In the genomic region with DNA sequence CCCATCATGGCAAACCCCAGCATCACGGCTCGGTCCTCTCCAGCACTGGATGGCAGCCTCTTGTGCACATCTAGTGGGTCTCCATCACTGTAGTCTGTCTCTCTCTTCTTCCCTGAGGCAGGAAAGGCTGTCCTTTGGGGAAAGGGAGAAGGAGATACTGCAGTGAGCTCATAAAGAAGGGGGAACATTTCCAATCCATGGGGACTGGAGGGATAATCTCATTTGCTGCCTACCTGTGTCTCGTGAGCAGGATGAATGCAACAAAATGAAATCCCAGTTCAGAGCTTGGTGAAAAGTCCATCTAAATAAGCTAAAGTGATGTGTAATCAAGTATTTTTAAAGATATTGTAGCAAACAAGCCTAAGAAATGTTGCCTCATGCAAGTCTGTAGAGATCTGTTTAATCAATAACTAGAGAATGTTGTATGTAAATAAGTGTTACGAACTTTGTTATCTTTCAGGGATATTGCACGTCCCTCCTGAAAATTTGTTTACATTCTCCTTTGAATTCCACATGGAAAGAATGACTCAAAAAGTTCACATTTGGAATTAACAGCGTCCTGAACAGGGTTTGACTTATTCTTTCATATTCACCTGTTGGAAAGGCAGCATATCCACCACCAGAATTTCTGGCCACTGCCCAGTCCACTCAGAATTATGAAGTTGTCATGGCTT, we compare ENCODE assay signal across 1 cellular context.
TF ChIP-seq lines count a peak whose summit lies in the region.

A gene with protein sequence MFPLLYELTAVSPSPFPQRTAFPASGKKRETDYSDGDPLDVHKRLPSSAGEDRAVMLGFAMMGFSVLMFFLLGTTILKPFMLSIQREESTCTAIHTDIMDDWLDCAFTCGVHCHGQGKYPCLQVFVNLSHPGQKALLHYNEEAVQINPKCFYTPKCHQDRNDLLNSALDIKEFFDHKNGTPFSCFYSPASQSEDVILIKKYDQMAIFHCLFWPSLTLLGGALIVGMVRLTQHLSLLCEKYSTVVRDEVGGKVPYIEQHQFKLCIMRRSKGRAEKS (minus strand): TSS at position 312 of the 674 bp plus-strand sequence. CDS start 124 bp downstream, at position 188.

TF ChIP-seq in HepG2, 621 proteins besides CTCF, POLR2A, EP300 and RAD21 (continued from another document and continues in another):
- TF ChIP-seq, protein P1, sequence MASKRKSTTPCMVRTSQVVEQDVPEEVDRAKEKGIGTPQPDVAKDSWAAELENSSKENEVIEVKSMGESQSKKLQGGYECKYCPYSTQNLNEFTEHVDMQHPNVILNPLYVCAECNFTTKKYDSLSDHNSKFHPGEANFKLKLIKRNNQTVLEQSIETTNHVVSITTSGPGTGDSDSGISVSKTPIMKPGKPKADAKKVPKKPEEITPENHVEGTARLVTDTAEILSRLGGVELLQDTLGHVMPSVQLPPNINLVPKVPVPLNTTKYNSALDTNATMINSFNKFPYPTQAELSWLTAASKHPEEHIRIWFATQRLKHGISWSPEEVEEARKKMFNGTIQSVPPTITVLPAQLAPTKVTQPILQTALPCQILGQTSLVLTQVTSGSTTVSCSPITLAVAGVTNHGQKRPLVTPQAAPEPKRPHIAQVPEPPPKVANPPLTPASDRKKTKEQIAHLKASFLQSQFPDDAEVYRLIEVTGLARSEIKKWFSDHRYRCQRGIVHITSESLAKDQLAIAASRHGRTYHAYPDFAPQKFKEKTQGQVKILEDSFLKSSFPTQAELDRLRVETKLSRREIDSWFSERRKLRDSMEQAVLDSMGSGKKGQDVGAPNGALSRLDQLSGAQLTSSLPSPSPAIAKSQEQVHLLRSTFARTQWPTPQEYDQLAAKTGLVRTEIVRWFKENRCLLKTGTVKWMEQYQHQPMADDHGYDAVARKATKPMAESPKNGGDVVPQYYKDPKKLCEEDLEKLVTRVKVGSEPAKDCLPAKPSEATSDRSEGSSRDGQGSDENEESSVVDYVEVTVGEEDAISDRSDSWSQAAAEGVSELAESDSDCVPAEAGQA (IDR thresholded peaks at IDR 0.05; ENCODE audit: low read depth): no peak
- TF ChIP-seq, protein P1 (CRISPR knock-in tag; IDR thresholded peaks at IDR 0.05; ENCODE audit: borderline replicate concordance): no peak
- no peak for TF ChIP-seq HOXA9 (CRISPR knock-in tag; IDR thresholded peaks at IDR 0.05; ENCODE audit: borderline replicate concordance)
- 0 out of 2 replicates have a peak, but pooled peaks have one; percentile 72 for TF ChIP-seq MED1 (CRISPR knock-in tag; IDR thresholded peaks at IDR 0.05)
- TF ChIP-seq HNF4A (CRISPR knock-in tag; IDR thresholded peaks at IDR 0.05): peak; percentile 47
- TF ChIP-seq ZFP41 (CRISPR knock-in tag; IDR thresholded peaks at IDR 0.05; ENCODE audit: borderline replicate concordance): no peak
- TF ChIP-seq, protein P2, sequence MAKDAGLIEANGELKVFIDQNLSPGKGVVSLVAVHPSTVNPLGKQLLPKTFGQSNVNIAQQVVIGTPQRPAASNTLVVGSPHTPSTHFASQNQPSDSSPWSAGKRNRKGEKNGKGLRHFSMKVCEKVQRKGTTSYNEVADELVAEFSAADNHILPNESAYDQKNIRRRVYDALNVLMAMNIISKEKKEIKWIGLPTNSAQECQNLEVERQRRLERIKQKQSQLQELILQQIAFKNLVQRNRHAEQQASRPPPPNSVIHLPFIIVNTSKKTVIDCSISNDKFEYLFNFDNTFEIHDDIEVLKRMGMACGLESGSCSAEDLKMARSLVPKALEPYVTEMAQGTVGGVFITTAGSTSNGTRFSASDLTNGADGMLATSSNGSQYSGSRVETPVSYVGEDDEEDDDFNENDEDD (CRISPR knock-in tag; IDR thresholded peaks at IDR 0.05; ENCODE audit: borderline replicate concordance): no peak
- no peak for TF ChIP-seq NKX3-1 (CRISPR knock-in tag; IDR thresholded peaks at IDR 0.05)
- TF ChIP-seq CREB1 (IDR thresholded peaks at IDR 0.05): no peak
- peak; percentile 70 for TF ChIP-seq CREB1 (CRISPR knock-in tag; IDR thresholded peaks at IDR 0.05)
- TF ChIP-seq ZNF616 (CRISPR knock-in tag; IDR thresholded peaks at IDR 0.05; ENCODE audit: low read depth): no peak
- TF ChIP-seq PLRG1 (conservative IDR thresholded peaks at IDR 0.05): no peak
- TF ChIP-seq NPAS2 (CRISPR knock-in tag; IDR thresholded peaks at IDR 0.05; ENCODE audit: borderline replicate concordance): no peak
- no peak for TF ChIP-seq AGO2 (optimal IDR thresholded peaks at IDR 0.05; ENCODE audit: low read depth, low read length)
- TF ChIP-seq NCOA1 (CRISPR knock-in tag; IDR thresholded peaks at IDR 0.05): no peak
- peak; percentile 70 for TF ChIP-seq CREM (IDR thresholded peaks at IDR 0.05)
- no peak for TF ChIP-seq CREM (CRISPR knock-in tag; IDR thresholded peaks at IDR 0.05)
- TF ChIP-seq ATRX (CRISPR knock-in tag; IDR thresholded peaks at IDR 0.05; ENCODE audit: borderline replicate concordance): no peak
- no peak for TF ChIP-seq ZNF138 (CRISPR knock-in tag; IDR thresholded peaks at IDR 0.05; ENCODE audit: low read depth)
- TF ChIP-seq, protein P3, sequence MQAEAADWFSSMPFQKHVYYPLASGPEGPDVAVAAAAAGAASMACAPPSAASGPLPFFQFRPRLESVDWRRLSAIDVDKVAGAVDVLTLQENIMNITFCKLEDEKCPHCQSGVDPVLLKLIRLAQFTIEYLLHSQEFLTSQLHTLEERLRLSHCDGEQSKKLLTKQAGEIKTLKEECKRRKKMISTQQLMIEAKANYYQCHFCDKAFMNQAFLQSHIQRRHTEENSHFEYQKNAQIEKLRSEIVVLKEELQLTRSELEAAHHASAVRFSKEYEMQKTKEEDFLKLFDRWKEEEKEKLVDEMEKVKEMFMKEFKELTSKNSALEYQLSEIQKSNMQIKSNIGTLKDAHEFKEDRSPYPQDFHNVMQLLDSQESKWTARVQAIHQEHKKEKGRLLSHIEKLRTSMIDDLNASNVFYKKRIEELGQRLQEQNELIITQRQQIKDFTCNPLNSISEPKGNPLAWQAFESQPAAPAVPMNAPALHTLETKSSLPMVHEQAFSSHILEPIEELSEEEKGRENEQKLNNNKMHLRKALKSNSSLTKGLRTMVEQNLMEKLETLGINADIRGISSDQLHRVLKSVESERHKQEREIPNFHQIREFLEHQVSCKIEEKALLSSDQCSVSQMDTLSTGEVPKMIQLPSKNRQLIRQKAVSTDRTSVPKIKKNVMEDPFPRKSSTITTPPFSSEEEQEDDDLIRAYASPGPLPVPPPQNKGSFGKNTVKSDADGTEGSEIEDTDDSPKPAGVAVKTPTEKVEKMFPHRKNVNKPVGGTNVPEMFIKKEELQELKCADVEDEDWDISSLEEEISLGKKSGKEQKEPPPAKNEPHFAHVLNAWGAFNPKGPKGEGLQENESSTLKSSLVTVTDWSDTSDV (CRISPR knock-in tag; IDR thresholded peaks at IDR 0.05): no peak
- TF ChIP-seq HNRNPLL (IDR thresholded peaks at IDR 0.05; ENCODE audit: low read depth, low read length, poor library complexity, severe bottlenecking): no peak
- peak; percentile 73 for TF ChIP-seq RARA (CRISPR knock-in tag; IDR thresholded peaks at IDR 0.05)
- TF ChIP-seq ZNF781 (CRISPR knock-in tag; IDR thresholded peaks at IDR 0.05; ENCODE audit: borderline replicate concordance, not compliant biosample characterization): no peak
- TF ChIP-seq FOSL1 (CRISPR knock-in tag; IDR thresholded peaks at IDR 0.05; ENCODE audit: borderline replicate concordance): peak; percentile 36; the same call in 1 of the 2 replicates
- TF ChIP-seq, protein P4, sequence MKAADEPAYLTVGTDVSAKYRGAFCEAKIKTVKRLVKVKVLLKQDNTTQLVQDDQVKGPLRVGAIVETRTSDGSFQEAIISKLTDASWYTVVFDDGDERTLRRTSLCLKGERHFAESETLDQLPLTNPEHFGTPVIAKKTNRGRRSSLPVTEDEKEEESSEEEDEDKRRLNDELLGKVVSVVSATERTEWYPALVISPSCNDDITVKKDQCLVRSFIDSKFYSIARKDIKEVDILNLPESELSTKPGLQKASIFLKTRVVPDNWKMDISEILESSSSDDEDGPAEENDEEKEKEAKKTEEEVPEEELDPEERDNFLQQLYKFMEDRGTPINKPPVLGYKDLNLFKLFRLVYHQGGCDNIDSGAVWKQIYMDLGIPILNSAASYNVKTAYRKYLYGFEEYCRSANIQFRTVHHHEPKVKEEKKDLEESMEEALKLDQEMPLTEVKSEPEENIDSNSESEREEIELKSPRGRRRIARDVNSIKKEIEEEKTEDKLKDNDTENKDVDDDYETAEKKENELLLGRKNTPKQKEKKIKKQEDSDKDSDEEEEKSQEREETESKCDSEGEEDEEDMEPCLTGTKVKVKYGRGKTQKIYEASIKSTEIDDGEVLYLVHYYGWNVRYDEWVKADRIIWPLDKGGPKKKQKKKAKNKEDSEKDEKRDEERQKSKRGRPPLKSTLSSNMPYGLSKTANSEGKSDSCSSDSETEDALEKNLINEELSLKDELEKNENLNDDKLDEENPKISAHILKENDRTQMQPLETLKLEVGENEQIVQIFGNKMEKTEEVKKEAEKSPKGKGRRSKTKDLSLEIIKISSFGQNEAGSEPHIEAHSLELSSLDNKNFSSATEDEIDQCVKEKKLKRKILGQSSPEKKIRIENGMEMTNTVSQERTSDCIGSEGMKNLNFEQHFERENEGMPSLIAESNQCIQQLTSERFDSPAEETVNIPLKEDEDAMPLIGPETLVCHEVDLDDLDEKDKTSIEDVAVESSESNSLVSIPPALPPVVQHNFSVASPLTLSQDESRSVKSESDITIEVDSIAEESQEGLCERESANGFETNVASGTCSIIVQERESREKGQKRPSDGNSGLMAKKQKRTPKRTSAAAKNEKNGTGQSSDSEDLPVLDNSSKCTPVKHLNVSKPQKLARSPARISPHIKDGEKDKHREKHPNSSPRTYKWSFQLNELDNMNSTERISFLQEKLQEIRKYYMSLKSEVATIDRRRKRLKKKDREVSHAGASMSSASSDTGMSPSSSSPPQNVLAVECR (CRISPR knock-in tag; IDR thresholded peaks at IDR 0.05; ENCODE audit: borderline replicate concordance): no peak
- no peak for TF ChIP-seq ZNF34 (CRISPR knock-in tag; IDR thresholded peaks at IDR 0.05; ENCODE audit: borderline replicate concordance)
- TF ChIP-seq, protein P5, sequence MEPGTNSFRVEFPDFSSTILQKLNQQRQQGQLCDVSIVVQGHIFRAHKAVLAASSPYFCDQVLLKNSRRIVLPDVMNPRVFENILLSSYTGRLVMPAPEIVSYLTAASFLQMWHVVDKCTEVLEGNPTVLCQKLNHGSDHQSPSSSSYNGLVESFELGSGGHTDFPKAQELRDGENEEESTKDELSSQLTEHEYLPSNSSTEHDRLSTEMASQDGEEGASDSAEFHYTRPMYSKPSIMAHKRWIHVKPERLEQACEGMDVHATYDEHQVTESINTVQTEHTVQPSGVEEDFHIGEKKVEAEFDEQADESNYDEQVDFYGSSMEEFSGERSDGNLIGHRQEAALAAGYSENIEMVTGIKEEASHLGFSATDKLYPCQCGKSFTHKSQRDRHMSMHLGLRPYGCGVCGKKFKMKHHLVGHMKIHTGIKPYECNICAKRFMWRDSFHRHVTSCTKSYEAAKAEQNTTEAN (CRISPR knock-in tag; conservative IDR thresholded peaks at IDR 0.05): no peak
- TF ChIP-seq, protein P6, sequence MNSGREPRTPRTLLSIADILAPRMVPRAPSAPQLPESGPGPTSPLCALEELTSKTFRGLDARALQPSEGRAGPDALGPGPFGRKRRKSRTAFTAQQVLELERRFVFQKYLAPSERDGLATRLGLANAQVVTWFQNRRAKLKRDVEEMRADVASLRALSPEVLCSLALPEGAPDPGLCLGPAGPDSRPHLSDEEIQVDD (CRISPR knock-in tag; IDR thresholded peaks at IDR 0.05; ENCODE audit: borderline replicate concordance): no peak
- TF ChIP-seq MEF2D (CRISPR knock-in tag; IDR thresholded peaks at IDR 0.05): peak; percentile 55; the same call in 1 of the 2 replicates
- TF ChIP-seq HOXA5 (CRISPR knock-in tag; IDR thresholded peaks at IDR 0.05): no peak
- TF ChIP-seq SP5 (CRISPR knock-in tag; IDR thresholded peaks at IDR 0.05; ENCODE audit: borderline replicate concordance, low read depth): 0 out of 2 replicates have a peak, but pooled peaks have one; percentile 38
- no peak for TF ChIP-seq ZNF569 (CRISPR knock-in tag; IDR thresholded peaks at IDR 0.05; ENCODE audit: borderline replicate concordance)
- no peak for TF ChIP-seq EEA1 (CRISPR knock-in tag; IDR thresholded peaks at IDR 0.05; ENCODE audit: borderline replicate concordance)
- TF ChIP-seq, protein P7, sequence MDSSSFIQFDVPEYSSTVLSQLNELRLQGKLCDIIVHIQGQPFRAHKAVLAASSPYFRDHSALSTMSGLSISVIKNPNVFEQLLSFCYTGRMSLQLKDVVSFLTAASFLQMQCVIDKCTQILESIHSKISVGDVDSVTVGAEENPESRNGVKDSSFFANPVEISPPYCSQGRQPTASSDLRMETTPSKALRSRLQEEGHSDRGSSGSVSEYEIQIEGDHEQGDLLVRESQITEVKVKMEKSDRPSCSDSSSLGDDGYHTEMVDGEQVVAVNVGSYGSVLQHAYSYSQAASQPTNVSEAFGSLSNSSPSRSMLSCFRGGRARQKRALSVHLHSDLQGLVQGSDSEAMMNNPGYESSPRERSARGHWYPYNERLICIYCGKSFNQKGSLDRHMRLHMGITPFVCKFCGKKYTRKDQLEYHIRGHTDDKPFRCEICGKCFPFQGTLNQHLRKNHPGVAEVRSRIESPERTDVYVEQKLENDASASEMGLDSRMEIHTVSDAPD (CRISPR knock-in tag; IDR thresholded peaks at IDR 0.05): no peak
- TF ChIP-seq, protein P8, sequence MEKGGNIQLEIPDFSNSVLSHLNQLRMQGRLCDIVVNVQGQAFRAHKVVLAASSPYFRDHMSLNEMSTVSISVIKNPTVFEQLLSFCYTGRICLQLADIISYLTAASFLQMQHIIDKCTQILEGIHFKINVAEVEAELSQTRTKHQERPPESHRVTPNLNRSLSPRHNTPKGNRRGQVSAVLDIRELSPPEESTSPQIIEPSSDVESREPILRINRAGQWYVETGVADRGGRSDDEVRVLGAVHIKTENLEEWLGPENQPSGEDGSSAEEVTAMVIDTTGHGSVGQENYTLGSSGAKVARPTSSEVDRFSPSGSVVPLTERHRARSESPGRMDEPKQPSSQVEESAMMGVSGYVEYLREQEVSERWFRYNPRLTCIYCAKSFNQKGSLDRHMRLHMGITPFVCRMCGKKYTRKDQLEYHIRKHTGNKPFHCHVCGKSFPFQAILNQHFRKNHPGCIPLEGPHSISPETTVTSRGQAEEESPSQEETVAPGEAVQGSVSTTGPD (CRISPR knock-in tag; IDR thresholded peaks at IDR 0.05): no peak
